In the genomic region with DNA sequence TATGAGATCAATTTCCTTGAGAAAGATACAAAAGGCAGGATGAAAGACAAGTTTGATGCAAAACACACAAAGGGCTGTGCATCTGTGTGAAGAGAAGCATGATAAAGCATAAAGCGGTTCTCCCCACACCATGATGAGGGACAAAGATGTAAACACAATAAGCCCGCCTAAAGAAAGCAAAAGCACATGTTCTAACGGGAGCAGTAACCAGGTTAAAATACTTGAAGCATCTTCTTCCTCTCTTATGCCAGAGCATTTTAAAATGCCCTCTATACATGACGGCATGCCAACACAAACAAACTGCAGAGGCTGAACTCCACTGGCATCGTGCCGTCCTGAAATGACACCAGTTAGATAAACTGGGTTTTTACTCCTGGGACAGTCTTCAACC, we compare ENCODE assay signal across 11 cellular contexts.
DNase-seq lines count a peak whose midpoint lies in the region; ATAC-seq and TF ChIP-seq lines count a peak whose summit lies in the region.
"Had no signal": no experiment of that assay in that cellular context is flagged by ENCODE, and none has a peak within 500 bp of the region (broad histone marks: within the 10 kb centered on the region; RNA-seq: fewer than 3 reads in every experiment).

No MANE protein-coding gene starts in this region.

- ATAC-seq in CD8-positive, alpha-beta T cell, result no peak
- ATAC-seq in GM19351 (IDR thresholded peaks at IDR 0.05; ENCODE audit: unreplicated experiment), result no peak

- H3K9me3 Mint-ChIP-seq in CD8-positive, alpha-beta T cell, result peaks cover 10% of the 10 kb centered on the region

- H3K27me3 ChIP-seq in neuron (ENCODE audit: insufficient read depth, low read length) (no peaks in the 10 kb centered on the region), brain microvascular endothelial cell (replicated peaks) (no peaks in the 10 kb centered on the region)
- no peaks in the 10 kb centered on the region for H3K27me3 ChIP-seq in CD8-positive, alpha-beta T cell (ENCODE audit: insufficient read depth, low read length)
- H3K27me3 ChIP-seq: sigmoid colon had no signal

- POLR2A ChIA-PET in CD8-positive, alpha-beta T cell (lab: Charles Lee), result no interaction called here

- no peak overlapping the region for H3K27ac ChIP-seq in CD8-positive, alpha-beta T cell (ENCODE audit: low read depth, low read length)
- no peak overlapping the region for H3K27ac ChIP-seq in brain microvascular endothelial cell
- H3K27ac ChIP-seq: sigmoid colon had no signal

- TF ChIP-seq CTCF in CD8-positive, alpha-beta T cell (IDR thresholded peaks at IDR 0.05), result no peak
- no peak for TF ChIP-seq CTCF in brain microvascular endothelial cell (IDR thresholded peaks at IDR 0.05; ENCODE audit: low read depth, low read length, missing control alignments)

- in situ Hi-C loops in brain microvascular endothelial cell (cut with HindIII; ENCODE audit: low pct_ligation_motif_present, low sequenced_read_pairs), result no loop called here

- H3K36me3 Mint-ChIP-seq in CD8-positive, alpha-beta T cell, result no peaks in the 10 kb centered on the region

- H3K4me1 Mint-ChIP-seq in CD8-positive, alpha-beta T cell (ENCODE audit: low read depth), result no peaks in the 10 kb centered on the region

- CTCF ChIA-PET in CD8-positive, alpha-beta T cell (lab: Charles Lee), result no interaction called here

- H2AFZ ChIP-seq in neuron (ENCODE audit: low read depth, low read length), result no peak overlapping the region

- H3K9me3 ChIP-seq in ES-I3 (ENCODE audit: control insufficient read depth, insufficient read depth, low read length) (no peaks in the 10 kb centered on the region), neuron (ENCODE audit: low read length) (no peaks in the 10 kb centered on the region)
- no peaks in the 10 kb centered on the region for H3K9me3 ChIP-seq in CD8-positive, alpha-beta T cell (ENCODE audit: low read length)
- H3K9me3 ChIP-seq: sigmoid colon had no signal

- H3K27me3 Mint-ChIP-seq in CD8-positive, alpha-beta T cell (ENCODE audit: low read depth), result no peaks in the 10 kb centered on the region
- H3K27me3 Mint-ChIP-seq: CD4-positive, alpha-beta T cell had no signal

- no peaks in the 10 kb centered on the region for H3K36me3 ChIP-seq in ES-I3 (ENCODE audit: insufficient read depth, low read length)
- H3K36me3 ChIP-seq in neuron (ENCODE audit: insufficient read depth, low read length), result peaks cover 11% of the 10 kb centered on the region
- no peaks in the 10 kb centered on the region for H3K36me3 ChIP-seq in CD8-positive, alpha-beta T cell (ENCODE audit: insufficient read depth, low read length)
- H3K36me3 ChIP-seq in brain microvascular endothelial cell (replicated peaks), result no peaks in the 10 kb centered on the region
- H3K36me3 ChIP-seq: sigmoid colon had no signal

- H3K4me3 Mint-ChIP-seq in CD8-positive, alpha-beta T cell, result no peak overlapping the region
- H3K4me3 Mint-ChIP-seq: CD4-positive, alpha-beta T cell had no signal

- DNase-seq in glomerular visceral epithelial cell (ENCODE audit: extremely low spot score) (peak; percentile 55), brain microvascular endothelial cell (no peak)
- no peak for DNase-seq in CD8-positive, alpha-beta T cell
- no peak for DNase-seq in activated CD4-positive, alpha-beta T cell treated with anti-CD3 and anti-CD28 coated beads for 48 hours
- DNase-seq: CD4-positive, alpha-beta T cell; sigmoid colon had no signal

- intact Hi-C loops in CD8-positive, alpha-beta T cell (cut with DNase I, micrococcal nuclease), result no loop called here

- peak overlapping the region; percentile 36 for H3K9ac ChIP-seq in ES-I3 (ENCODE audit: low read depth, low read length)

- peaks cover 60% of the 10 kb centered on the region for H3K4me1 ChIP-seq in ES-I3 (ENCODE audit: insufficient read depth, low read length)
- H3K4me1 ChIP-seq in neuron (ENCODE audit: insufficient read depth, low read length), result peaks cover 66% of the 10 kb centered on the region
- no peaks in the 10 kb centered on the region for H3K4me1 ChIP-seq in CD8-positive, alpha-beta T cell (ENCODE audit: insufficient read depth, low read length)

- peak overlapping the region; percentile 7 for H3K4me3 ChIP-seq in neuron (ENCODE audit: low read length)
- H3K4me3 ChIP-seq in CD8-positive, alpha-beta T cell (ENCODE audit: low read depth, low read length), result no peak overlapping the region
- no peak overlapping the region for H3K4me3 ChIP-seq in brain microvascular endothelial cell (ENCODE audit: low read depth, low read length)
- H3K4me3 ChIP-seq: sigmoid colon had no signal

- H3K27ac Mint-ChIP-seq in CD8-positive, alpha-beta T cell, result no peak overlapping the region
- H3K27ac Mint-ChIP-seq: activated T-helper 2 cell treated with anti-CD3 and anti-CD28 coated beads, Interferon-gamma antibody, Interleukin-2, Interleukin-4, amounts not matched to agents 10 μg/mL and 5 μg/mL and 100 μg/mL, durations not matched to agents 14 hours and 24 hours and 36 hours; CD4-positive, alpha-beta T cell had no signal

TF ChIP-seq in PFSK-1, 5 proteins besides CTCF, POLR2A, EP300 and RAD21:
- TF ChIP-seq FOXP2 (optimal IDR thresholded peaks at IDR 0.05; ENCODE audit: borderline replicate concordance, extremely low read depth, extremely low read length, insufficient read depth) (no peak), SIN3A (IDR thresholded peaks at IDR 0.05; ENCODE audit: borderline replicate concordance, insufficient read depth, low read length) (peak; percentile 59; the same call in 1 of the 2 replicates), TAF1 (IDR thresholded peaks at IDR 0.05; ENCODE audit: borderline replicate concordance, insufficient read depth, low read length) (no peak)
